Comparison of ENCODE assay signal across 10 cellular contexts in genomic region chr2:241161646-241162281, GRCh38. TPM values are rescaled to one million over a fixed set of nuclear protein-coding genes. Genes with fewer than 3 reads are reported as not detected.
DNase-seq lines count a peak whose midpoint lies in the region; ATAC-seq and TF ChIP-seq lines count a peak whose summit lies in the region.
"Had no signal": no experiment of that assay in that cellular context is flagged by ENCODE, and none has a peak within 500 bp of the region (broad histone marks: within the 10 kb centered on the region; RNA-seq: fewer than 3 reads in every experiment).

No MANE protein-coding gene starts in this region.

- intact Hi-C loops in breast epithelium (cut with DNase I; ENCODE audit: low total_unique reads), result no loop called here
- intact Hi-C loops in MCF 10A (cut with micrococcal nuclease), result no loop called here
- intact Hi-C loops in vagina (cut with DNase I), result no loop called here

- H3K27ac Mint-ChIP-seq in MCF 10A (ENCODE audit: low read depth, unreplicated experiment) (no peak overlapping the region), T-helper 17 cell (no peak overlapping the region)
- H3K27ac Mint-ChIP-seq: stimulated activated naive CD8-positive, alpha-beta T cell treated with anti-CD3 and anti-CD28 coated beads, Interleukin-15, Interleukin-2, amounts not matched to agents 100 ng/mL and 50 ng/mL, for 24 hours had no signal

- H3K9me3 ChIP-seq in breast epithelium, result no peaks in the 10 kb centered on the region
- no peaks in the 10 kb centered on the region for H3K9me3 ChIP-seq in vagina
- H3K9me3 ChIP-seq in T-helper 17 cell (ENCODE audit: control insufficient read depth, low read length, poor library complexity, severe bottlenecking), result no peaks in the 10 kb centered on the region
- H3K9me3 ChIP-seq: A549 had no signal

- POLR2A ChIA-PET in MCF 10A (lab: Yijun Ruan, JAX), result no interaction called here

- no peak for ATAC-seq in GM19467 (IDR thresholded peaks at IDR 0.05; ENCODE audit: unreplicated experiment)
- no peak for ATAC-seq in T-helper 17 cell
- ATAC-seq: A549 had no signal

- H3K4me1 ChIP-seq in breast epithelium (peaks cover 0 to 11% of the 10 kb centered on the region in 2 donors), vagina (peaks cover 19% of the 10 kb centered on the region)
- H3K4me1 ChIP-seq: A549 had no signal

- TF ChIP-seq CTCF in breast epithelium (IDR thresholded peaks at IDR 0.05) (no peak), MCF 10A (IDR thresholded peaks at IDR 0.05; ENCODE audit: unreplicated experiment) (no peak), vagina (IDR thresholded peaks at IDR 0.05) (no peak)

- peaks cover 7% of the 10 kb centered on the region for H3K36me3 ChIP-seq in breast epithelium
- H3K36me3 ChIP-seq in vagina, result peaks cover 0 to 47% of the 10 kb centered on the region in 2 donors

- H3K4me1 Mint-ChIP-seq in MCF 10A (ENCODE audit: insufficient read depth, unreplicated experiment), result no peaks in the 10 kb centered on the region
- H3K4me1 Mint-ChIP-seq in T-helper 17 cell, result peaks cover 1% of the 10 kb centered on the region

- H3K27ac ChIP-seq in breast epithelium, result peak overlapping the region; percentile 38 to 81
- peak overlapping the region; percentile 76 for H3K27ac ChIP-seq in vagina
- H3K27ac ChIP-seq: A549 had no signal

- H3K36me3 Mint-ChIP-seq in MCF 10A (ENCODE audit: insufficient read depth, unreplicated experiment) (peaks cover 52% of the 10 kb centered on the region), T-helper 17 cell (ENCODE audit: low read depth) (no peaks in the 10 kb centered on the region)

- no TSS peak for BruUV-seq in MCF 10A (replicated peaks; lab: Mats Ljungman, UMichigan)

- no peaks in the 10 kb centered on the region for H3K9me3 Mint-ChIP-seq in MCF 10A (ENCODE audit: unreplicated experiment)
- H3K9me3 Mint-ChIP-seq: stimulated activated naive CD8-positive, alpha-beta T cell treated with anti-CD3 and anti-CD28 coated beads, Interleukin-15, Interleukin-2, amounts not matched to agents 100 ng/mL and 50 ng/mL, for 24 hours had no signal

- H3K27me3 ChIP-seq in breast epithelium, result no peaks in the 10 kb centered on the region
- H3K27me3 ChIP-seq in vagina, result no peaks in the 10 kb centered on the region

- H3K4me3 Mint-ChIP-seq in MCF 10A (ENCODE audit: unreplicated experiment) (no peak overlapping the region), T-helper 17 cell (no peak overlapping the region)
- H3K4me3 Mint-ChIP-seq: stimulated activated naive CD8-positive, alpha-beta T cell treated with anti-CD3 and anti-CD28 coated beads, Interleukin-15, Interleukin-2, amounts not matched to agents 100 ng/mL and 50 ng/mL, for 24 hours had no signal

- DNase-seq in breast epithelium (ENCODE audit: low spot score in 2 of 2) (peak in 1 of 2 donors; percentile 57), MCF 10A (ENCODE audit: unreplicated experiment) (no peak), fibroblast of gingiva (ENCODE audit: low read depth) (peak; percentile 99), myocyte (ENCODE audit: low read depth) (peak; percentile 99), vagina (ENCODE audit: extremely low spot score in 2 of 2) (peak in 1 of 2 donors; percentile 95), T-helper 17 cell (no peak), NCI-H774 (lab: John Stamatoyannopoulos, UW) (no peak)

- TF ChIP-seq POLR2A in breast epithelium (IDR thresholded peaks at IDR 0.05), result no peak
- no peak for TF ChIP-seq POLR2A in vagina (IDR thresholded peaks at IDR 0.05)

- CTCF ChIA-PET in MCF 10A (lab: Yijun Ruan, JAX), result no interaction called here

- no peak overlapping the region for H3K4me3 ChIP-seq in breast epithelium
- peak overlapping the region in 1 of 2 donors; percentile 20 for H3K4me3 ChIP-seq in vagina
- H3K4me3 ChIP-seq: A549 had no signal

- H3K27me3 Mint-ChIP-seq in MCF 10A (ENCODE audit: insufficient read depth, unreplicated experiment) (no peaks in the 10 kb centered on the region), T-helper 17 cell (no peaks in the 10 kb centered on the region)
- H3K27me3 Mint-ChIP-seq: stimulated activated naive CD8-positive, alpha-beta T cell treated with anti-CD3 and anti-CD28 coated beads, Interleukin-15, Interleukin-2, amounts not matched to agents 100 ng/mL and 50 ng/mL, for 24 hours had no signal

RNA-seq across cellular contexts. Expression of gene PPP1R7, which starts 11.5 kb away (rescaled TPM):
- total RNA-seq in breast epithelium, result 10 to 100 TPM; 39.4 to 50.9 (median 43.6) TPM
- 38.9 and 43.9 TPM in 2 replicates for total RNA-seq in MCF 10A (2022)
- total RNA-seq in myocyte, result 86.1 and 94.3 TPM in 2 replicates
- 113 TPM for polyA plus RNA-seq in myocyte (2012)
- 51.1 TPM for total RNA-seq in vagina
- total RNA-seq in T-helper 17 cell, result 10 to 100 TPM; 40.0 to 54.8 TPM

RNA-seq across cellular contexts. Expression of gene PASK, which starts 12.5 kb away (rescaled TPM):
- total RNA-seq in breast epithelium (1 to 10 TPM; 4.3 to 7.3 (median 6.6) TPM), MCF 10A (2022) (9.0 and 19.4 TPM in 2 replicates), myocyte (0.45 and 1.9 TPM in 2 replicates), vagina (6.4 TPM), T-helper 17 cell (100 to 1,000 TPM; 108 to 163 TPM)
- 1.6 TPM for polyA plus RNA-seq in myocyte (2012)

RNA-seq across cellular contexts. Expression of gene ANO7, which starts 26.7 kb away (rescaled TPM):
- 1 to 10 TPM in 1 of 3 donors, under 1 TPM in 1, not detected in 1; 0.98 to 1.6 TPM for total RNA-seq in breast epithelium
- total RNA-seq in MCF 10A (2022), result 0.14 and 0.15 TPM in 2 replicates
- 0.45 TPM in 1 of 2 replicates, not detected in the other for total RNA-seq in myocyte
- 1.2 TPM for polyA plus RNA-seq in myocyte (2012)
- 0.98 TPM for total RNA-seq in vagina
- under 1 TPM; 0.16 to 0.20 TPM for total RNA-seq in T-helper 17 cell

RNA-seq across cellular contexts. Expression of gene MTERF4, which starts 59.7 kb away (rescaled TPM):
- 10 to 100 TPM; 35.7 to 54.6 (median 50.2) TPM for total RNA-seq in breast epithelium
- total RNA-seq in MCF 10A (2022), result 29.9 and 34.3 TPM in 2 replicates
- total RNA-seq in myocyte, result 24.2 and 28.0 TPM in 2 replicates
- polyA plus RNA-seq in myocyte (2012), result 27.0 TPM
- 30.2 TPM for total RNA-seq in vagina
- total RNA-seq in T-helper 17 cell, result 10 to 100 TPM; 66.7 to 82.9 TPM

Comparison
In these comparisons a context has a peak if more than half of its experiments do, and no peak if none do; other contexts are left out.
1. DNase-seq: peak in fibroblast of gingiva (single experiment) and myocyte (single experiment); none in MCF 10A (single experiment), T-helper 17 cell (0 of 3) and NCI-H774 (single experiment).